In genomic region chr5:172773481-172774469, GRCh38 we compare ENCODE assay signal across 8 cellular contexts. TPM values are rescaled to one million over a fixed set of nuclear protein-coding genes. Genes with fewer than 3 reads are reported as not detected.
DNase-seq lines count a peak whose midpoint lies in the region; ATAC-seq and TF ChIP-seq lines count a peak whose summit lies in the region.

No MANE protein-coding gene starts in this region.

- H3K27me3 Mint-ChIP-seq in CD8-positive, alpha-beta memory T cell: peaks cover 0 to 19% of the 10 kb centered on the region in 2 donors
- peaks cover 4% of the 10 kb centered on the region for H3K27me3 Mint-ChIP-seq in T-helper 17 cell

- H3K4me1 Mint-ChIP-seq in CD8-positive, alpha-beta memory T cell: peaks cover 73 to 80% (median 73%) of the 10 kb centered on the region in 3 donors
- peaks cover 51% of the 10 kb centered on the region for H3K4me1 Mint-ChIP-seq in T-helper 17 cell

- peaks cover 9% of the 10 kb centered on the region for H3K36me3 ChIP-seq in CD8-positive, alpha-beta memory T cell (ENCODE audit: insufficient read depth, low read length)
- H3K36me3 ChIP-seq in esophagus muscularis mucosa: peaks cover 8 to 20% (median 17%) of the 10 kb centered on the region in 4 donors

- 83% methylated on average over 8 of the region's 11 CpGs for WGBS in esophagus muscularis mucosa

- no peaks in the 10 kb centered on the region for H3K27me3 ChIP-seq in CD8-positive, alpha-beta memory T cell (ENCODE audit: insufficient read depth, low read length, poor library complexity, severe bottlenecking)
- H3K27me3 ChIP-seq in esophagus muscularis mucosa: peaks cover 0 to 8% (median 0%) of the 10 kb centered on the region in 4 donors

- CTCF ChIA-PET in CD8-positive, alpha-beta memory T cell (lab: Charles Lee): interaction anchor here (0.6 to 5.4 kb wide), 9 partner anchors 8 to 156 kb away, joined by 3 to 74 read pairs (median 7); no protein-coding TSS in a partner anchor
- CTCF ChIA-PET in GM10248 (lab: Yijun Ruan, JAX): interaction anchor here (0.6 to 5.7 kb wide), 8 partner anchors 9 to 158 kb away, joined by 3 to 57 read pairs (median 6); no protein-coding TSS in a partner anchor

- no peak for DNase-seq in CD8-positive, alpha-beta memory T cell
- no peak for DNase-seq in T-helper 17 cell
- DNase-seq in esophagus muscularis mucosa (ENCODE audit: extremely low spot score): no peak
- DNase-seq in renal cortical epithelial cell (ENCODE audit: low read depth): peak; percentile 40
- no peak for DNase-seq in GM19238 (ENCODE audit: insufficient read length, low spot score)
- DNase-seq in GM10248 (ENCODE audit: extremely low spot score): no peak

- no peak for TF ChIP-seq EP300 in esophagus muscularis mucosa (IDR thresholded peaks at IDR 0.05)

- no peak for TF ChIP-seq POLR2A in esophagus muscularis mucosa (IDR thresholded peaks at IDR 0.05; ENCODE audit: low read depth)

- H3K4me3 ChIP-seq in CD8-positive, alpha-beta memory T cell (ENCODE audit: low read length): no peak overlapping the region
- H3K4me3 ChIP-seq in esophagus muscularis mucosa: no peak overlapping the region

- ATAC-seq in T-helper 17 cell: no peak
- ATAC-seq in HG03097 (IDR thresholded peaks at IDR 0.05; ENCODE audit: low FRiP score, unreplicated experiment): no peak
- no peak for ATAC-seq in HG02588 (IDR thresholded peaks at IDR 0.05; ENCODE audit: unreplicated experiment)

- H3K4me1 ChIP-seq in CD8-positive, alpha-beta memory T cell (ENCODE audit: insufficient read depth, low read length): peaks cover 55% of the 10 kb centered on the region
- H3K4me1 ChIP-seq in esophagus muscularis mucosa: peaks cover 38 to 73% (median 69%) of the 10 kb centered on the region in 4 donors

- peak overlapping the region; percentile 100 for H3K27ac ChIP-seq in CD8-positive, alpha-beta memory T cell (ENCODE audit: low read depth, low read length)
- peak overlapping the region; percentile 99 to 100 (median 100) for H3K27ac ChIP-seq in esophagus muscularis mucosa (replicated peaks in 1 of 4)

- TF ChIP-seq CTCF in esophagus muscularis mucosa (IDR thresholded peaks at IDR 0.05) (no peak), GM10248 (IDR thresholded peaks at IDR 0.05; ENCODE audit: control extremely low read depth, extremely low read depth, low read depth, missing control alignments) (no peak)

- H3K36me3 Mint-ChIP-seq in CD8-positive, alpha-beta memory T cell: peaks cover 12 to 28% (median 15%) of the 10 kb centered on the region in 3 donors
- peaks cover 15% of the 10 kb centered on the region for H3K36me3 Mint-ChIP-seq in T-helper 17 cell (ENCODE audit: low read depth)

- peaks cover 0 to 7% (median 3%) of the 10 kb centered on the region in 5 donors for H3K9me3 Mint-ChIP-seq in CD8-positive, alpha-beta memory T cell

- H3K4me3 Mint-ChIP-seq in CD8-positive, alpha-beta memory T cell: peak overlapping the region in 5 of 7 donors; percentile 55 to 94 (median 70)
- H3K4me3 Mint-ChIP-seq in T-helper 17 cell: peak overlapping the region; percentile 68

- POLR2A ChIA-PET in CD8-positive, alpha-beta memory T cell (lab: Charles Lee): interaction anchor here (1.2 to 3.7 kb wide), 3 partner anchors 9 to 159 kb away, joined by 4 to 26 read pairs (median 5); no protein-coding TSS in a partner anchor
- POLR2A ChIA-PET in GM10248 (lab: Yijun Ruan, JAX): interaction anchor here (0.6 kb wide), 1 partner anchor 10 kb away, joined by 5 read pairs; no protein-coding TSS in a partner anchor

- intact Hi-C loops in esophagus muscularis mucosa (cut with DNase I): loop anchor here (2.0 kb wide), 1 partner anchor 95 kb away; no protein-coding TSS in a partner anchor

- H3K27ac Mint-ChIP-seq in CD8-positive, alpha-beta memory T cell: peak overlapping the region; percentile 96 to 100 (median 100)
- peak overlapping the region; percentile 100 for H3K27ac Mint-ChIP-seq in T-helper 17 cell

- no peaks in the 10 kb centered on the region for H3K9me3 ChIP-seq in CD8-positive, alpha-beta memory T cell (ENCODE audit: low read length)
- H3K9me3 ChIP-seq in T-helper 17 cell (ENCODE audit: control insufficient read depth, low read length, poor library complexity, severe bottlenecking) (no peaks in the 10 kb centered on the region), esophagus muscularis mucosa (peaks cover 0 to 7% (median 0%) of the 10 kb centered on the region in 4 donors)

RNA-seq across cellular contexts. Expression of gene DUSP1, which starts 2.8 kb away (rescaled TPM):
- 10 to 100 TPM in 1 of 2 experiments, 1 to 10 TPM in 1; 9.4 to 10.9 TPM for total RNA-seq in CD8-positive, alpha-beta memory T cell
- polyA plus RNA-seq in CD8-positive, alpha-beta memory T cell: 1,007 TPM
- total RNA-seq in T-helper 17 cell: 1,000 to 10,000 TPM; 1,522 to 2,429 TPM
- 100 to 1,000 TPM; 455 to 718 (median 676) TPM for total RNA-seq in esophagus muscularis mucosa
- 203 and 294 TPM in 2 replicates for total RNA-seq in renal cortical epithelial cell

Comparison
In these comparisons a context has a peak if more than half of its experiments do, and no peak if none do; other contexts are left out.
1. RNA of gene DUSP1, which starts 2.8 kb away (total RNA-seq): 1,522 to 2,429 TPM in T-helper 17 cell, 455 to 718 TPM in esophagus muscularis mucosa and 203 to 294 TPM in renal cortical epithelial cell; 9.4 to 10.9 TPM in CD8-positive, alpha-beta memory T cell; every median in the first group is over 10 times any median in the second.